6 cellular contexts compared by ENCODE assay signal in genomic region chr3:186866095-186866494, GRCh38. TPM values are rescaled to one million over a fixed set of nuclear protein-coding genes. Genes with fewer than 3 reads are reported as not detected.
"Had no signal": no experiment of that assay in that cellular context is flagged by ENCODE, and none has a peak within 500 bp of the region (broad histone marks: within the 10 kb centered on the region; RNA-seq: fewer than 3 reads in every experiment).

No MANE protein-coding gene starts in this region.

RNA-seq across cellular contexts. Expression of gene ADIPOQ, which starts 23.6 kb away (rescaled TPM):
- total RNA-seq: GM23248, H1, H4, H7, H9, HFFc6 had no signal
- polyA plus RNA-seq: GM23248, H1 had no signal
